In genomic region chr1:30824736-30825429, GRCh38 we compare ENCODE assay signal across 8 cellular contexts.
DNase-seq lines count a peak whose midpoint lies in the region; ATAC-seq, FAIRE-seq and TF ChIP-seq lines count a peak whose summit lies in the region.

No MANE protein-coding gene starts in this region.

- H3K9me2 ChIP-seq in OCI-LY7 (ENCODE audit: insufficient read depth, low read length): no peaks in the 10 kb centered on the region

- CTCF ChIA-PET in Calu3 (lab: Charles Lee): interaction anchor here (0.5 to 3.0 kb wide), 6 partner anchors 11 to 199 kb away, joined by 3 to 9 read pairs (median 4); no protein-coding TSS in a partner anchor
- CTCF ChIA-PET in OCI-LY7 (lab: Charles Lee; ENCODE audit: unreplicated experiment): no interaction called here
- CTCF ChIA-PET in endothelial cell of umbilical vein (lab: Charles Lee): interaction anchor here (1.0 to 4.3 kb wide), 11 partner anchors 9 to 82 kb away, joined by 3 to 47 read pairs (median 5); no protein-coding TSS in a partner anchor

- H3K4me3 ChIP-seq in OCI-LY7 (ENCODE audit: low read depth, low read length, poor library complexity, severe bottlenecking) (no peak overlapping the region), endothelial cell of umbilical vein (replicated peaks in 1 of 3; ENCODE audit: insufficient read depth in 1 of 3, low read depth in 1 of 3, low read length in 3 of 3) (no peak overlapping the region), prostate gland (peak overlapping the region in 1 of 2 donors; percentile 30)

- H3K36me3 ChIP-seq in OCI-LY7 (ENCODE audit: insufficient read depth, low read length): no peaks in the 10 kb centered on the region
- no peaks in the 10 kb centered on the region for H3K36me3 ChIP-seq in endothelial cell of umbilical vein (ENCODE audit: control insufficient read depth in 2 of 2, extremely low read depth in 1 of 2, insufficient read depth in 2 of 2, low read length in 2 of 2)
- H3K36me3 ChIP-seq in prostate gland: no peaks in the 10 kb centered on the region

- no peak for DNase-seq in Calu3
- DNase-seq in OCI-LY7 (ENCODE audit: low spot score): no peak
- DNase-seq in endothelial cell of umbilical vein (ENCODE audit: low read depth, low spot score): no peak
- no peak for DNase-seq in prostate gland (ENCODE audit: low spot score)
- no peak for DNase-seq in OCI-M2 (lab: John Stamatoyannopoulos, UW; ENCODE audit: unreplicated experiment)
- DNase-seq in kidney tubule cell (ENCODE audit: low spot score): no peak

- H3K27me3 Mint-ChIP-seq in Calu3 (ENCODE audit: unreplicated experiment): peaks cover 24% of the 10 kb centered on the region

- H3K36me3 Mint-ChIP-seq in Calu3 (ENCODE audit: insufficient read depth, unreplicated experiment): peaks cover 14% of the 10 kb centered on the region

- FAIRE-seq in endothelial cell of umbilical vein (lab: Jason Lieb, UNC): no peak

- H3K4me1 Mint-ChIP-seq in Calu3 (ENCODE audit: low read depth, unreplicated experiment): peaks cover 33% of the 10 kb centered on the region

- H3K27me3 ChIP-seq in endothelial cell of umbilical vein (ENCODE audit: control insufficient read depth in 2 of 2, insufficient read depth in 2 of 2, low read length in 2 of 2) (peaks cover 29 to 30% of the 10 kb centered on the region in 2 experiments), prostate gland (replicated peaks; ENCODE audit: insufficient read depth) (no peaks in the 10 kb centered on the region)

- intact Hi-C loops in Calu3 (cut with micrococcal nuclease; ENCODE audit: unreplicated experiment): no loop called here
- intact Hi-C loops in OCI-LY7 (cut with micrococcal nuclease; ENCODE audit: unreplicated experiment): no loop called here
- intact Hi-C loops in endothelial cell of umbilical vein (cut with micrococcal nuclease): loop anchor here (1.0 kb wide), 3 partner anchors 8 to 16 kb away; no protein-coding TSS in a partner anchor
- intact Hi-C loops in prostate gland (cut with DNase I): no loop called here

- H3K9me1 ChIP-seq in endothelial cell of umbilical vein (replicated peaks; ENCODE audit: control insufficient read depth, extremely low read depth, insufficient read depth, low read length): no peaks in the 10 kb centered on the region

- peak overlapping the region; percentile 72 for H3K4me3 Mint-ChIP-seq in Calu3 (ENCODE audit: low read depth, unreplicated experiment)

- BruUV-seq in Calu3 (replicated peaks; lab: Mats Ljungman, UMichigan): no TSS peak
- BruUV-seq in OCI-LY7 (replicated peaks; lab: Mats Ljungman, UMichigan): no TSS peak
- no TSS peak for BruUV-seq in endothelial cell of umbilical vein (replicated peaks; lab: Mats Ljungman, UMichigan)

- H3K9me3 ChIP-seq in OCI-LY7 (ENCODE audit: low read length) (no peaks in the 10 kb centered on the region), endothelial cell of umbilical vein (replicated peaks; ENCODE audit: control insufficient read depth, insufficient read depth, low read length) (no peaks in the 10 kb centered on the region), prostate gland (no peaks in the 10 kb centered on the region)

- H3K9ac ChIP-seq in endothelial cell of umbilical vein (replicated peaks; ENCODE audit: extremely low read depth, insufficient read depth, low read length): no peak overlapping the region

- H2AFZ ChIP-seq in OCI-LY7 (ENCODE audit: low read length) (no peak overlapping the region), endothelial cell of umbilical vein (ENCODE audit: low read depth, low read length) (no peak overlapping the region)

- no peak overlapping the region for H3K27ac Mint-ChIP-seq in Calu3 (ENCODE audit: unreplicated experiment)

- H3K4me1 ChIP-seq in OCI-LY7 (ENCODE audit: insufficient read depth, low read length, poor library complexity, severe bottlenecking): no peaks in the 10 kb centered on the region
- H3K4me1 ChIP-seq in endothelial cell of umbilical vein (ENCODE audit: control insufficient read depth, extremely low read depth, insufficient read depth, low read length): peaks cover 10% of the 10 kb centered on the region
- H3K4me1 ChIP-seq in prostate gland (replicated peaks): no peaks in the 10 kb centered on the region

- ATAC-seq in HG03342 (IDR thresholded peaks at IDR 0.05; ENCODE audit: unreplicated experiment) (no peak), esophagus mucosa (no peak)

- dilution Hi-C loops in endothelial cell of umbilical vein (cut with MboI; ENCODE audit: extremely low pct_ligation_motif_present, low sequenced_read_pairs): loop anchor here (25.0 kb wide), 1 partner anchor 87 kb away; the partner anchor contains the start of gene SDC3

- TF ChIP-seq POLR2A in endothelial cell of umbilical vein (IDR thresholded peaks at IDR 0.05; ENCODE audit: low read depth, low read length): no peak
- TF ChIP-seq POLR2A in prostate gland (IDR thresholded peaks at IDR 0.05): no peak

- TF ChIP-seq CTCF in Calu3 (IDR thresholded peaks at IDR 0.05; ENCODE audit: unreplicated experiment) (no peak), OCI-LY7 (conservative IDR thresholded peaks at IDR 0.05; ENCODE audit: low read length) (no peak), endothelial cell of umbilical vein (IDR thresholded peaks at IDR 0.05; ENCODE audit: extremely low read depth in 1 of 2, insufficient read depth in 1 of 2, low read depth in 1 of 2, low read length in 2 of 2) (no peak), prostate gland (IDR thresholded peaks at IDR 0.05) (no peak)

- no peak overlapping the region for H3K27ac ChIP-seq in OCI-LY7 (ENCODE audit: low read depth, low read length, poor library complexity, severe bottlenecking)
- no peak overlapping the region for H3K27ac ChIP-seq in endothelial cell of umbilical vein (ENCODE audit: insufficient read depth, low read depth, low read length)
- peak overlapping the region; percentile 91 to 95 for H3K27ac ChIP-seq in prostate gland

- no peaks in the 10 kb centered on the region for H3K79me2 ChIP-seq in OCI-LY7 (ENCODE audit: insufficient read depth, low read depth, low read length)
- no peaks in the 10 kb centered on the region for H3K79me2 ChIP-seq in endothelial cell of umbilical vein (ENCODE audit: control insufficient read depth, insufficient read depth, low read length)

- no peaks in the 10 kb centered on the region for H4K20me1 ChIP-seq in OCI-LY7 (ENCODE audit: insufficient read depth, low read length)
- H4K20me1 ChIP-seq in endothelial cell of umbilical vein (replicated peaks; ENCODE audit: control insufficient read depth, extremely low read depth, insufficient read depth, low read length): no peaks in the 10 kb centered on the region

- POLR2A ChIA-PET in OCI-LY7 (lab: Charles Lee) (no interaction called here), endothelial cell of umbilical vein (lab: Charles Lee) (interaction anchor here (1.7 to 2.8 kb wide), 2 partner anchors 16 to 22 kb away, joined by 9 to 15 read pairs; no protein-coding TSS in a partner anchor)

- no peaks in the 10 kb centered on the region for H3K9me3 Mint-ChIP-seq in Calu3 (ENCODE audit: low read depth, unreplicated experiment)

- H3K4me2 ChIP-seq in OCI-LY7 (ENCODE audit: low read length) (peak overlapping the region; percentile 52; the same call in 1 of the 2 replicates), endothelial cell of umbilical vein (ENCODE audit: insufficient read depth, low read length) (peak overlapping the region; percentile 39)

- 17% methylated on average over 12 of the region's 12 CpGs for WGBS in prostate gland

TF ChIP-seq in endothelial cell of umbilical vein, 7 proteins besides CTCF, POLR2A, EP300 and RAD21:
- TF ChIP-seq EZH2 (IDR thresholded peaks at IDR 0.05; ENCODE audit: borderline replicate concordance, low read depth, low read length, severe bottlenecking): no peak
- no peak for TF ChIP-seq MYC (IDR thresholded peaks at IDR 0.05; ENCODE audit: low read depth, low read length)
- no peak for TF ChIP-seq JUN (IDR thresholded peaks at IDR 0.05; ENCODE audit: borderline replicate concordance, insufficient read depth, insufficient read length, low read depth)
- no peak for TF ChIP-seq POLR2AphosphoS5 (IDR thresholded peaks at IDR 0.05; ENCODE audit: insufficient read depth, low read depth, low read length)
- TF ChIP-seq, protein P1, sequence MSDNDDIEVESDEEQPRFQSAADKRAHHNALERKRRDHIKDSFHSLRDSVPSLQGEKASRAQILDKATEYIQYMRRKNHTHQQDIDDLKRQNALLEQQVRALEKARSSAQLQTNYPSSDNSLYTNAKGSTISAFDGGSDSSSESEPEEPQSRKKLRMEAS (IDR thresholded peaks at IDR 0.05; ENCODE audit: insufficient read depth, insufficient read length): no peak
- no peak for TF ChIP-seq GATA2 (IDR thresholded peaks at IDR 0.05; ENCODE audit: insufficient read depth, insufficient read length, low read depth, low read length)
- no peak for TF ChIP-seq FOS (IDR thresholded peaks at IDR 0.05; ENCODE audit: borderline replicate concordance, insufficient read depth, low read length)

Comparison
In these comparisons a context has a peak if more than half of its experiments do, and no peak if none do; other contexts are left out.
1. H3K27ac ChIP-seq: peak in prostate gland (2 of 2); none in OCI-LY7 (single experiment) and endothelial cell of umbilical vein (single experiment).